ENCODE assay signal across 12 cellular contexts in genomic region chr4:53705151-53705764, GRCh38.
DNase-seq lines count a peak whose midpoint lies in the region; ATAC-seq and TF ChIP-seq lines count a peak whose summit lies in the region.
"Had no signal": no experiment of that assay in that cellular context is flagged by ENCODE, and none has a peak within 500 bp of the region (broad histone marks: within the 10 kb centered on the region; RNA-seq: fewer than 3 reads in every experiment).

No MANE protein-coding gene starts in this region.

- peaks cover 3% of the 10 kb centered on the region for H3K36me3 Mint-ChIP-seq in memory B cell

- H3K27me3 Mint-ChIP-seq in memory B cell, result no peaks in the 10 kb centered on the region

- no peak for TF ChIP-seq CTCF in GM12865 (IDR thresholded peaks at IDR 0.05; ENCODE audit: insufficient read depth, low read depth, low read length, missing control alignments)

- peaks cover 6% of the 10 kb centered on the region for H3K9me3 Mint-ChIP-seq in memory B cell

- peak; percentile 27 for ATAC-seq in GM21360 (IDR thresholded peaks at IDR 0.05; ENCODE audit: unreplicated experiment)
- ATAC-seq in HG03469 (IDR thresholded peaks at IDR 0.05; ENCODE audit: unreplicated experiment), result peak; percentile 26
- ATAC-seq in memory B cell (ENCODE audit: low read depth), result peak; percentile 72
- no peak for ATAC-seq in GM19324 (IDR thresholded peaks at IDR 0.05; ENCODE audit: low FRiP score, unreplicated experiment)

- H3K27ac Mint-ChIP-seq in memory B cell, result peak overlapping the region; percentile 84

- no peak overlapping the region for H3K4me3 ChIP-seq in GM12865 (ENCODE audit: low read depth, low read length)

- peaks cover 49% of the 10 kb centered on the region for H3K4me1 Mint-ChIP-seq in memory B cell

- peak; percentile 75 for DNase-seq in GM12865 (ENCODE audit: low read depth)
- DNase-seq in memory B cell (ENCODE audit: low spot score in 2 of 2), result peak in 1 of 2 donors; percentile 29
- no peak for DNase-seq in ACHN
- DNase-seq in UCSD-AML1 (lab: John Stamatoyannopoulos, UW; ENCODE audit: unreplicated experiment), result no peak
- DNase-seq in mesenteric fat pad (ENCODE audit: low spot score), result no peak
- DNase-seq: activated CD8-positive, alpha-beta memory T cell treated with anti-CD3 and anti-CD28 coated beads, Interleukin-2, amount 50 U/mL, for 48 hours; activated naive CD4-positive, alpha-beta T cell treated with anti-CD3 and anti-CD28 coated beads, Interleukin-2, amount 50 U/mL, for 16 hours; DMS79 treated with DMSO at 0.1 percent for 48 hours; NCI-H510A had no signal

- in situ Hi-C loops in ACHN (cut with HindIII; ENCODE audit: low pct_ligation_motif_present, low pct_unique_long_range_greater_than_20kb, low sequenced_read_pairs), result no loop called here

- no peak overlapping the region for H3K4me3 Mint-ChIP-seq in memory B cell
